In the genomic region with DNA sequence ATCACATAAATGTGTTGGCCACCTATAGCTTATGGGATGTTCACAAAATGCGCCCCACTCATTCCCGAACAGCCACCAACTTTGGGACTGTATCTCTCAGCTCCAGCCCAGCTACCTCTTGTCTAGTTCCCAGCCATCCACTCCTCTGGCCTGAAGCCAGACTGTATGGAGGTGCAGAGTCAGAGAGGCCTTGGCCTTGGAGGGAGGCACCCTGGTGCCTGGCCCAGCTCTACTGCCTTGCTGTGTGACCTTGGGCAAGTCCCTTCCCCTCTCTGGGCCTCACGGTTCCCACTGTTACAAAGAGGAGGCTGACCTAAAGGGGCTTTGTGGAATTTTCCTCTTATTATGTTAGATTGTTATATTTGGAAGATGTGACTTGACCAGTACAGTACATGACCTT, we compare ENCODE assay signal across 20 cellular contexts. TPM values are rescaled to one million over a fixed set of nuclear protein-coding genes. Genes with fewer than 3 reads are reported as not detected.
DNase-seq lines count a peak whose midpoint lies in the region; ATAC-seq, FAIRE-seq and TF ChIP-seq lines count a peak whose summit lies in the region.
"Had no signal": no experiment of that assay in that cellular context is flagged by ENCODE, and none has a peak within 500 bp of the region (broad histone marks: within the 10 kb centered on the region; RNA-seq: fewer than 3 reads in every experiment).

No MANE protein-coding gene starts in this region.

- H3K27ac Mint-ChIP-seq in MCF 10A (ENCODE audit: low read depth, unreplicated experiment) = no peak overlapping the region
- H3K27ac Mint-ChIP-seq: B cell; CD8-positive, alpha-beta T cell; HFFc6 had no signal

- H4K20me1 ChIP-seq in HepG2 (ENCODE audit: insufficient read depth, low read length) (no peaks in the 10 kb centered on the region), K562 (replicated peaks; ENCODE audit: control insufficient read depth, insufficient read depth, low read length) (no peaks in the 10 kb centered on the region), osteoblast (ENCODE audit: insufficient read depth, low read length) (no peaks in the 10 kb centered on the region)
- H4K20me1 ChIP-seq: BLaER1 treated with 17β-estradiol and CSF1 and Interleukin-3, amounts not matched to agents 10 nM and 100 nM had no signal

- no peak for ATAC-seq in HepG2
- ATAC-seq in right lobe of liver = no peak
- no peak for ATAC-seq in K562
- ATAC-seq: CD8-positive, alpha-beta T cell; HCT116 had no signal

- TF ChIP-seq RAD21 in HepG2 (CRISPR knock-in tag; IDR thresholded peaks at IDR 0.05) (no peak), K562 (CRISPR knock-in tag; conservative IDR thresholded peaks at IDR 0.05 in 1 of 2, IDR thresholded peaks at IDR 0.05 in 1 of 2) (no peak)

- no peak overlapping the region for H3K4me2 ChIP-seq in HepG2 (ENCODE audit: low read depth, low read length)
- no peak overlapping the region for H3K4me2 ChIP-seq in K562 (ENCODE audit: insufficient read depth, low read length)
- H3K4me2 ChIP-seq in osteoblast (ENCODE audit: insufficient read depth, low read length) = no peak overlapping the region
- H3K4me2 ChIP-seq: BLaER1 treated with 17β-estradiol and CSF1 and Interleukin-3, amounts not matched to agents 10 nM and 100 nM had no signal

- WGBS in HepG2 (ENCODE audit: low lambda C conversion rate) = 67% methylated on average over 3 of the region's 3 CpGs
- 68% methylated on average over 3 of the region's 3 CpGs for WGBS in right lobe of liver (ENCODE audit: insufficient coverage, low coverage, low lambda C conversion rate, missing lambda C conversion rate)
- 13% methylated on average over 3 of the region's 3 CpGs for WGBS in K562 (ENCODE audit: insufficient coverage, low coverage, missing lambda C conversion rate)

- POLR2A ChIA-PET in HepG2 (lab: Yijun Ruan, JAX) (no interaction called here), K562 (lab: Yijun Ruan, JAX) (interaction anchor here (0.8 kb wide), 1 partner anchor 10 kb away, joined by 5 read pairs; no protein-coding TSS in a partner anchor), MCF 10A (lab: Yijun Ruan, JAX) (no interaction called here)

- DNase-seq in HepG2 (ENCODE audit: low spot score) (no peak), right lobe of liver (no peak), K562 (ENCODE audit: extremely low read depth in 1 of 4, low spot score in 3 of 4) (peak in 1 of 4 experiments; percentile 4), osteoblast (ENCODE audit: insufficient read length, low spot score, missing footprints) (no peak), MCF 10A (ENCODE audit: unreplicated experiment) (no peak), globus pallidus (ENCODE audit: low spot score) (no peak)
- DNase-seq: Calu3; CD8-positive, alpha-beta T cell; DMS79; GDM1; GOT3; H7; HFFc6; IMR-90 had no signal

- FAIRE-seq in HepG2 (lab: Jason Lieb, UNC) (no peak), K562 (lab: Jason Lieb, UNC) (no peak)
- FAIRE-seq: GM12892, GM18507 had no signal

- H3K4me1 ChIP-seq in HepG2 (ENCODE audit: insufficient read depth, low read length) (no peaks in the 10 kb centered on the region), right lobe of liver (no peaks in the 10 kb centered on the region), K562 (replicated peaks in 1 of 2; ENCODE audit: control insufficient read depth in 2 of 2, insufficient read depth in 2 of 2, low read length in 2 of 2) (no peaks in the 10 kb centered on the region), osteoblast (ENCODE audit: insufficient read depth, low read length) (no peaks in the 10 kb centered on the region)
- H3K4me1 ChIP-seq: BLaER1 treated with 17β-estradiol and CSF1 and Interleukin-3, amounts not matched to agents 10 nM and 100 nM had no signal

- no peaks in the 10 kb centered on the region for H3K4me1 Mint-ChIP-seq in MCF 10A (ENCODE audit: insufficient read depth, unreplicated experiment)
- H3K4me1 Mint-ChIP-seq: B cell had no signal

- no peak overlapping the region for H3K4me3 ChIP-seq in HepG2 (replicated peaks in 1 of 3; ENCODE audit: insufficient read depth in 1 of 3, low read depth in 2 of 3, low read length in 3 of 3)
- no peak overlapping the region for H3K4me3 ChIP-seq in right lobe of liver
- no peak overlapping the region for H3K4me3 ChIP-seq in K562
- H3K4me3 ChIP-seq in osteoblast (ENCODE audit: insufficient read depth, low read length) = no peak overlapping the region
- H3K4me3 ChIP-seq: BLaER1 treated with 17β-estradiol and CSF1 and Interleukin-3, amounts not matched to agents 10 nM and 100 nM had no signal

- no peak overlapping the region for H3K4me3 Mint-ChIP-seq in MCF 10A (ENCODE audit: unreplicated experiment)
- H3K4me3 Mint-ChIP-seq: B cell; CD8-positive, alpha-beta T cell; HFFc6 had no signal

- H3K9me3 Mint-ChIP-seq in MCF 10A (ENCODE audit: unreplicated experiment) = no peaks in the 10 kb centered on the region
- H3K9me3 Mint-ChIP-seq: CD8-positive, alpha-beta T cell; HFFc6 had no signal

- no TSS peak for BruUV-seq in HepG2 (replicated peaks; lab: Mats Ljungman, UMichigan)
- BruUV-seq in K562 (replicated peaks; lab: Mats Ljungman, UMichigan) = no TSS peak
- BruUV-seq in MCF 10A (replicated peaks; lab: Mats Ljungman, UMichigan) = no TSS peak

- intact Hi-C loops in HepG2 (cut with micrococcal nuclease; ENCODE audit: unreplicated experiment) = no loop called here
- intact Hi-C loops in right lobe of liver (cut with DNase I) = no loop called here
- intact Hi-C loops in K562 (cut with micrococcal nuclease) = no loop called here
- intact Hi-C loops in MCF 10A (cut with micrococcal nuclease) = no loop called here

- peaks cover 12% of the 10 kb centered on the region for H3K27me3 Mint-ChIP-seq in MCF 10A (ENCODE audit: insufficient read depth, unreplicated experiment)

- no peak overlapping the region for H3K27ac ChIP-seq in HepG2 (ENCODE audit: extremely low read length, insufficient read depth, low read length)
- no peak overlapping the region for H3K27ac ChIP-seq in right lobe of liver
- H3K27ac ChIP-seq in K562 (ENCODE audit: extremely low read depth, low read depth, low read length) = no peak overlapping the region
- peak overlapping the region; percentile 8 for H3K27ac ChIP-seq in osteoblast (ENCODE audit: low read depth, low read length)
- H3K27ac ChIP-seq: BLaER1 treated with 17β-estradiol and CSF1 and Interleukin-3, amounts not matched to agents 10 nM and 100 nM; HL-60 had no signal

- H3K79me2 ChIP-seq in HepG2 (ENCODE audit: insufficient read depth, low read length) (no peaks in the 10 kb centered on the region), K562 (ENCODE audit: control insufficient read depth, insufficient read depth, low read length) (no peaks in the 10 kb centered on the region), osteoblast (ENCODE audit: insufficient read depth, low read length) (peaks cover 80% of the 10 kb centered on the region)

- H3K9me3 ChIP-seq in HepG2 (ENCODE audit: low read length) = no peaks in the 10 kb centered on the region
- no peaks in the 10 kb centered on the region for H3K9me3 ChIP-seq in right lobe of liver
- no peaks in the 10 kb centered on the region for H3K9me3 ChIP-seq in K562 (replicated peaks; ENCODE audit: control insufficient read depth, insufficient read depth, low read depth, low read length)
- H3K9me3 ChIP-seq in osteoblast (ENCODE audit: low read depth, low read length) = no peaks in the 10 kb centered on the region
- H3K9me3 ChIP-seq: BLaER1 treated with 17β-estradiol and CSF1 and Interleukin-3, amounts not matched to agents 10 nM and 100 nM had no signal

- no peaks in the 10 kb centered on the region for H3K9me1 ChIP-seq in K562 (ENCODE audit: control insufficient read depth, insufficient read depth, low read length)

- no peak overlapping the region for H3K9ac ChIP-seq in HepG2 (ENCODE audit: insufficient read depth, low read depth, low read length)
- H3K9ac ChIP-seq in K562 (ENCODE audit: insufficient read depth in 1 of 2, low read depth in 2 of 2, low read length in 2 of 2) = no peak overlapping the region
- H3K9ac ChIP-seq: BLaER1 treated with 17β-estradiol and CSF1 and Interleukin-3, amounts not matched to agents 10 nM and 100 nM had no signal

- TF ChIP-seq CTCF in HepG2 (CRISPR knock-in tag; IDR thresholded peaks at IDR 0.05) (no peak), right lobe of liver (IDR thresholded peaks at IDR 0.05) (no peak), K562 (IDR thresholded peaks at IDR 0.05 in 2 of 3, conservative IDR thresholded peaks at IDR 0.05 in 1 of 3; ENCODE audit: insufficient read depth in 2 of 3, low read depth in 1 of 3, low read length in 3 of 3) (no peak), osteoblast (IDR thresholded peaks at IDR 0.05; ENCODE audit: extremely low read depth, low read depth, low read length) (no peak), MCF 10A (IDR thresholded peaks at IDR 0.05; ENCODE audit: unreplicated experiment) (no peak)

- H3K36me3 ChIP-seq in HepG2 (replicated peaks in 1 of 2; ENCODE audit: control insufficient read depth in 1 of 2, insufficient read depth in 2 of 2, low read length in 2 of 2) (no peaks in the 10 kb centered on the region), right lobe of liver (no peaks in the 10 kb centered on the region), K562 (ENCODE audit: control insufficient read depth, insufficient read depth, low read length) (no peaks in the 10 kb centered on the region), osteoblast (ENCODE audit: insufficient read depth, low read length) (no peaks in the 10 kb centered on the region)
- H3K36me3 ChIP-seq: BLaER1 treated with 17β-estradiol and CSF1 and Interleukin-3, amounts not matched to agents 10 nM and 100 nM had no signal

- H3K27me3 ChIP-seq in HepG2 (ENCODE audit: control insufficient read depth in 1 of 2, insufficient read depth in 2 of 2, low read length in 2 of 2) (peaks cover 0 to 1% of the 10 kb centered on the region in 2 experiments; a peak in 1 of 5 replicates), right lobe of liver (no peaks in the 10 kb centered on the region), K562 (ENCODE audit: control insufficient read depth in 2 of 2, insufficient read depth in 2 of 2, low read length in 2 of 2) (peaks cover 0 to under 1% of the 10 kb centered on the region in 2 experiments; a peak in 1 of 5 replicates), osteoblast (ENCODE audit: insufficient read depth, low read length) (no peaks in the 10 kb centered on the region)
- H3K27me3 ChIP-seq: BLaER1 treated with 17β-estradiol and CSF1 and Interleukin-3, amounts not matched to agents 10 nM and 100 nM had no signal

- TF ChIP-seq POLR2A in HepG2 (IDR thresholded peaks at IDR 0.05; ENCODE audit: insufficient read depth in 1 of 2, low read depth in 2 of 2, low read length in 2 of 2) = no peak
- TF ChIP-seq POLR2A in right lobe of liver (IDR thresholded peaks at IDR 0.05) = no peak
- TF ChIP-seq POLR2A in K562 (conservative IDR thresholded peaks at IDR 0.05) = no peak

- CTCF ChIA-PET in HepG2 (lab: Yijun Ruan, JAX; ENCODE audit: low intra/inter-chr PET ratio, low total read pairs) (no interaction called here), K562 (lab: Yijun Ruan, JAX; ENCODE audit: low intra/inter-chr PET ratio) (no interaction called here), MCF 10A (lab: Yijun Ruan, JAX) (interaction anchor here (0.6 to 2.2 kb wide), 3 partner anchors 10 to 276 kb away, joined by 3 to 11 read pairs (median 5); no protein-coding TSS in a partner anchor)

- H3K36me3 Mint-ChIP-seq in MCF 10A (ENCODE audit: insufficient read depth, unreplicated experiment) = no peaks in the 10 kb centered on the region
- H3K36me3 Mint-ChIP-seq: CD8-positive, alpha-beta T cell had no signal

- in situ Hi-C loops in HepG2 (cut with HindIII; ENCODE audit: extremely low pct_ligation_motif_present, low pct_unique_long_range_greater_than_20kb) (no loop called here), K562 (cut with MboI) (no loop called here)

- H2AFZ ChIP-seq in HepG2 (ENCODE audit: low read length) (no peak overlapping the region), K562 (ENCODE audit: low read depth, low read length) (no peak overlapping the region), osteoblast (ENCODE audit: low read length) (no peak overlapping the region)

- TF ChIP-seq EP300 in HepG2 (IDR thresholded peaks at IDR 0.05; ENCODE audit: low read depth in 2 of 2, low read length in 2 of 2) (no peak), HepG2 (CRISPR knock-in tag; IDR thresholded peaks at IDR 0.05; ENCODE audit: borderline replicate concordance) (no peak), K562 (IDR thresholded peaks at IDR 0.05; ENCODE audit: low read length) (no peak)

RNA-seq across cellular contexts. Expression of gene MAMLD1, which starts 13.9 kb away (rescaled TPM):
- total RNA-seq in HepG2 (2016; rRNA removed; fragmentation: Illumina TruSeq; extraction: Trizol) = not detected in 2 replicates
- total RNA-seq in HepG2 (2016; cell fraction: cytosol; rRNA removed; fragmentation: Illumina TruSeq; extraction: Trizol; ENCODE audit: low read depth) = not detected in 2 replicates
- 0.06 TPM in 1 of 2 replicates, not detected in the other for total RNA-seq in HepG2 (2016; cell fraction: insoluble cytoplasmic fraction; rRNA removed; fragmentation: Illumina TruSeq; extraction: Trizol)
- total RNA-seq in HepG2 (2016; cell fraction: membrane; rRNA removed; fragmentation: Illumina TruSeq; extraction: Trizol) = not detected in 2 replicates
- total RNA-seq in HepG2 (2016; cell fraction: nucleus; rRNA removed; fragmentation: Illumina TruSeq; extraction: Trizol) = not detected in 2 replicates
- polyA plus RNA-seq in HepG2 (2011; rRNA removed) = 0.01 TPM in 1 of 2 replicates, not detected in the other
- polyA plus RNA-seq in HepG2 (2011; cell fraction: cytosol; rRNA removed) = not detected in 2 replicates
- 0.05 TPM in 1 of 2 replicates, not detected in the other for polyA plus RNA-seq in HepG2 (2011; cell fraction: nucleus; rRNA removed)
- not detected in 2 replicates for polyA plus RNA-seq in HepG2 (2012)
- 0.03 TPM in 1 of 2 replicates, not detected in the other for polyA plus RNA-seq in HepG2 (2016; cell fraction: cytosol; fragmentation: Illumina TruSeq; extraction: Trizol; ENCODE audit: low read depth)
- polyA plus RNA-seq in HepG2 (2016; cell fraction: insoluble cytoplasmic fraction; fragmentation: Illumina TruSeq; extraction: Trizol; ENCODE audit: low read depth) = not detected in 2 replicates
- not detected in 2 replicates for polyA plus RNA-seq in HepG2 (2016; cell fraction: membrane; fragmentation: Illumina TruSeq; extraction: Trizol; ENCODE audit: low read depth)
- 0.20 TPM in 1 of 2 replicates, not detected in the other for polyA plus RNA-seq in HepG2 (2016; cell fraction: nucleus; fragmentation: Illumina TruSeq; extraction: Trizol; ENCODE audit: insufficient read depth, low read depth)
- polyA minus RNA-seq in HepG2 (2011; rRNA and poly(A)+ RNA removed; ENCODE audit: low replicate concordance) = 6.9 TPM in 1 of 2 replicates, not detected in the other
- polyA minus RNA-seq in HepG2 (2011; cell fraction: cytosol; rRNA and poly(A)+ RNA removed) = not detected in 2 replicates
- polyA minus RNA-seq in HepG2 (2011; cell fraction: nucleus; rRNA and poly(A)+ RNA removed) = 0.13 TPM in 1 of 2 replicates, not detected in the other
- total RNA-seq in right lobe of liver = 1 to 10 TPM in 5 of 6 experiments, under 1 TPM in 1; 0.99 to 4.7 (median 1.8) TPM
- total RNA-seq in K562 (2011; cell fraction: chromatin; rRNA removed; ENCODE audit: low replicate concordance) = 0.09 TPM in 1 of 2 replicates, not detected in the other
- not detected in 2 replicates for total RNA-seq in K562 (2011; cell fraction: nucleolus; rRNA removed)
- total RNA-seq in K562 (2011; cell fraction: nucleoplasm; rRNA removed) = not detected in 2 replicates
- total RNA-seq in K562 (2014; rRNA removed) = not detected in 2 replicates
- not detected in 2 replicates for total RNA-seq in K562 (2014; rRNA removed; fragmentation: Illumina TruSeq; extraction: Trizol)
- not detected in 2 replicates for total RNA-seq in K562 (2015; rRNA removed; fragmentation: Illumina TruSeq; extraction: Trizol)
- total RNA-seq in K562 (2021) = 0.18 TPM in 1 of 2 replicates, not detected in the other
- polyA plus RNA-seq in K562 (2011; rRNA removed) = not detected in 2 replicates
- polyA plus RNA-seq in K562 (2011; cell fraction: cytosol; rRNA removed) = 0.03 TPM in 1 of 2 replicates, not detected in the other
- polyA plus RNA-seq in K562 (2011; cell fraction: nucleus; rRNA removed) = 0.10 TPM in 1 of 2 replicates, not detected in the other
- polyA plus RNA-seq in K562 (2012) = 0.03 TPM in 1 of 2 replicates, not detected in the other
- polyA plus RNA-seq in K562 (2014; fragmentation: Illumina TruSeq; extraction: Trizol) = not detected in 2 replicates
- polyA plus RNA-seq in K562 (2014; fragmentation: Nextera tagmentation; extraction: Ambion mirVana) = not detected
- polyA plus RNA-seq in K562 (2014; rRNA removed) = 0.12 TPM in 1 of 2 replicates, not detected in the other
- polyA minus RNA-seq in K562 (2011; rRNA and poly(A)+ RNA removed) = not detected in 2 replicates
- not detected in 2 replicates for polyA minus RNA-seq in K562 (2011; cell fraction: cytosol; rRNA and poly(A)+ RNA removed)
- polyA minus RNA-seq in K562 (2011; cell fraction: nucleus; rRNA and poly(A)+ RNA removed) = not detected in 2 replicates
- 2.7 and 3.3 TPM in 2 replicates for total RNA-seq in osteoblast
- 1.7 and 1.9 TPM in 2 replicates for total RNA-seq in MCF 10A (2022)

Comparison
In these comparisons a context has a peak if more than half of its experiments do, and no peak if none do; other contexts are left out.
1. Of the 241 proteins assayed by ChIP-seq in both HepG2 and K562: peak only in HepG2: none; only in K562: NFIC and ZFP36; in both: none; in neither: 239.